ENCODE assay signal across 1 cellular context in genomic region chr19:45443462-45444317, GRCh38.
A peak's percentile ranks its signal among the peaks of the same experiment; 100 is the strongest.
TF ChIP-seq lines count a peak whose summit lies in the region.

No MANE protein-coding gene starts in this region.

TF ChIP-seq in HepG2, 621 proteins besides CTCF, POLR2A, EP300 and RAD21 (continued from another document and continues in another):
- TF ChIP-seq ZNF501 (CRISPR knock-in tag; IDR thresholded peaks at IDR 0.05) (peak; percentile 42; the same call in 1 of the 2 replicates), YY1 (IDR thresholded peaks at IDR 0.05; ENCODE audit: insufficient read depth, insufficient replicate concordance, low read depth, low read length) (no peak), ZNF124 (CRISPR knock-in tag; IDR thresholded peaks at IDR 0.05) (0 out of 2 replicates have a peak, but pooled peaks have one; percentile 37), ZNF549 (CRISPR knock-in tag; IDR thresholded peaks at IDR 0.05) (no peak), ETV6 (CRISPR knock-in tag; conservative IDR thresholded peaks at IDR 0.05) (0 out of 2 replicates have a peak, but pooled peaks have one; percentile 57), SIX1 (CRISPR knock-in tag; IDR thresholded peaks at IDR 0.05; ENCODE audit: borderline replicate concordance) (peak; percentile 9; the same call in 1 of the 2 replicates), IKZF4 (CRISPR knock-in tag; IDR thresholded peaks at IDR 0.05; ENCODE audit: borderline replicate concordance, low read depth, not compliant biosample characterization) (no peak), ATF7 (IDR thresholded peaks at IDR 0.05) (peak; percentile 74), ATF7 (CRISPR knock-in tag; IDR thresholded peaks at IDR 0.05) (0 out of 2 replicates have a peak, but pooled peaks have one; percentile 55), ELF1 (CRISPR knock-in tag; IDR thresholded peaks at IDR 0.05) (peak; percentile 70), FLYWCH1 (CRISPR knock-in tag; IDR thresholded peaks at IDR 0.05) (no peak), ISL2 (CRISPR knock-in tag; IDR thresholded peaks at IDR 0.05) (peak; percentile 27; the same call in 1 of the 2 replicates), MZF1 (CRISPR knock-in tag; IDR thresholded peaks at IDR 0.05; ENCODE audit: borderline replicate concordance) (peak; percentile 60; the same call in 1 of the 2 replicates), HMG20A (CRISPR knock-in tag; IDR thresholded peaks at IDR 0.05; ENCODE audit: borderline replicate concordance) (peak; percentile 25; the same call in 1 of the 2 replicates), WIZ (CRISPR knock-in tag; IDR thresholded peaks at IDR 0.05) (no peak), ZFY (CRISPR knock-in tag; IDR thresholded peaks at IDR 0.05) (peak; percentile 47; the same call in 1 of the 2 replicates), CREB1 (IDR thresholded peaks at IDR 0.05) (peak; percentile 100), CREB1 (CRISPR knock-in tag; IDR thresholded peaks at IDR 0.05) (peak; percentile 94), THRA (CRISPR knock-in tag; IDR thresholded peaks at IDR 0.05; ENCODE audit: borderline replicate concordance) (peak; percentile 79), MAF1 (CRISPR knock-in tag; IDR thresholded peaks at IDR 0.05; ENCODE audit: borderline replicate concordance) (no peak), XRCC5 (optimal IDR thresholded peaks at IDR 0.05; ENCODE audit: low read length) (peak; percentile 72), SAP130 (CRISPR knock-in tag; IDR thresholded peaks at IDR 0.05; ENCODE audit: low read depth) (peak; percentile 87), REPIN1 (CRISPR knock-in tag; IDR thresholded peaks at IDR 0.05; ENCODE audit: borderline replicate concordance, low read depth) (peak; percentile 46; the same call in 1 of the 2 replicates), LCORL (IDR thresholded peaks at IDR 0.05) (no peak; the same call in 1 of the 2 replicates), LCORL (CRISPR knock-in tag; IDR thresholded peaks at IDR 0.05) (peak; percentile 95), TGIF2 (CRISPR knock-in tag; IDR thresholded peaks at IDR 0.05) (peak; percentile 41; the same call in 1 of the 2 replicates), RXRA (CRISPR knock-in tag; IDR thresholded peaks at IDR 0.05) (peak; percentile 81), ZNF329 (CRISPR knock-in tag; IDR thresholded peaks at IDR 0.05; ENCODE audit: low read depth) (no peak), BHLHE40 (IDR thresholded peaks at IDR 0.05; ENCODE audit: low read length) (no peak), GABPB1 (CRISPR knock-in tag; IDR thresholded peaks at IDR 0.05) (peak; percentile 89), MXD4 (CRISPR knock-in tag; IDR thresholded peaks at IDR 0.05) (no peak), CCDC6 (CRISPR knock-in tag; IDR thresholded peaks at IDR 0.05) (peak; percentile 71), ZNF792 (CRISPR knock-in tag; IDR thresholded peaks at IDR 0.05) (peak; percentile 68; the same call in 1 of the 2 replicates), MEF2D (CRISPR knock-in tag; IDR thresholded peaks at IDR 0.05) (peak; percentile 72; the same call in 1 of the 2 replicates), ZBTB20 (CRISPR knock-in tag; IDR thresholded peaks at IDR 0.05; ENCODE audit: borderline replicate concordance, low read depth) (peak; percentile 22; the same call in 1 of the 2 replicates), HNRNPLL (IDR thresholded peaks at IDR 0.05; ENCODE audit: low read depth, low read length, poor library complexity, severe bottlenecking) (peak; percentile 72), ZZZ3 (CRISPR knock-in tag; IDR thresholded peaks at IDR 0.05; ENCODE audit: borderline replicate concordance) (no peak), TEF (CRISPR knock-in tag; IDR thresholded peaks at IDR 0.05) (peak; percentile 95), ATF3 (CRISPR knock-in tag; IDR thresholded peaks at IDR 0.05) (peak; percentile 43; the same call in 1 of the 2 replicates), ZBTB34 (CRISPR knock-in tag; IDR thresholded peaks at IDR 0.05) (0 out of 2 replicates have a peak, but pooled peaks have one; percentile 27), SSRP1 (CRISPR knock-in tag; IDR thresholded peaks at IDR 0.05) (no peak), ZNF709 (CRISPR knock-in tag; IDR thresholded peaks at IDR 0.05) (peak; percentile 65; the same call in 1 of the 2 replicates), ZNF629 (CRISPR knock-in tag; conservative IDR thresholded peaks at IDR 0.05) (0 out of 2 replicates have a peak, but pooled peaks have one; percentile 22), ZNF232 (CRISPR knock-in tag; IDR thresholded peaks at IDR 0.05; ENCODE audit: borderline replicate concordance) (0 out of 2 replicates have a peak, but pooled peaks have one; percentile 39), CHD2 (IDR thresholded peaks at IDR 0.05; ENCODE audit: low read depth, low read length) (no peak), PHF20 (CRISPR knock-in tag; IDR thresholded peaks at IDR 0.05) (0 out of 2 replicates have a peak, but pooled peaks have one; percentile 26), SNAPC2 (CRISPR knock-in tag; IDR thresholded peaks at IDR 0.05) (peak; percentile 81; the same call in 1 of the 2 replicates), FOXP1 (IDR thresholded peaks at IDR 0.05) (no peak), FOXP1 (CRISPR knock-in tag; IDR thresholded peaks at IDR 0.05) (peak; percentile 15; the same call in 1 of the 2 replicates)
- TF ChIP-seq, protein P1, sequence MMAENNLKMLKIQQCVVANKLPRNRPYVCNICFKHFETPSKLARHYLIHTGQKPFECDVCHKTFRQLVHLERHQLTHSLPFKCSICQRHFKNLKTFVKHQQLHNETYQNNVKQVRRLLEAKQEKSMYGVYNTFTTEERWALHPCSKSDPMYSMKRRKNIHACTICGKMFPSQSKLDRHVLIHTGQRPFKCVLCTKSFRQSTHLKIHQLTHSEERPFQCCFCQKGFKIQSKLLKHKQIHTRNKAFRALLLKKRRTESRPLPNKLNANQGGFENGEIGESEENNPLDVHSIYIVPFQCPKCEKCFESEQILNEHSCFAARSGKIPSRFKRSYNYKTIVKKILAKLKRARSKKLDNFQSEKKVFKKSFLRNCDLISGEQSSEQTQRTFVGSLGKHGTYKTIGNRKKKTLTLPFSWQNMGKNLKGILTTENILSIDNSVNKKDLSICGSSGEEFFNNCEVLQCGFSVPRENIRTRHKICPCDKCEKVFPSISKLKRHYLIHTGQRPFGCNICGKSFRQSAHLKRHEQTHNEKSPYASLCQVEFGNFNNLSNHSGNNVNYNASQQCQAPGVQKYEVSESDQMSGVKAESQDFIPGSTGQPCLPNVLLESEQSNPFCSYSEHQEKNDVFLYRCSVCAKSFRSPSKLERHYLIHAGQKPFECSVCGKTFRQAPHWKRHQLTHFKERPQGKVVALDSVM (CRISPR knock-in tag; IDR thresholded peaks at IDR 0.05), result no peak
- TF ChIP-seq, protein P2, sequence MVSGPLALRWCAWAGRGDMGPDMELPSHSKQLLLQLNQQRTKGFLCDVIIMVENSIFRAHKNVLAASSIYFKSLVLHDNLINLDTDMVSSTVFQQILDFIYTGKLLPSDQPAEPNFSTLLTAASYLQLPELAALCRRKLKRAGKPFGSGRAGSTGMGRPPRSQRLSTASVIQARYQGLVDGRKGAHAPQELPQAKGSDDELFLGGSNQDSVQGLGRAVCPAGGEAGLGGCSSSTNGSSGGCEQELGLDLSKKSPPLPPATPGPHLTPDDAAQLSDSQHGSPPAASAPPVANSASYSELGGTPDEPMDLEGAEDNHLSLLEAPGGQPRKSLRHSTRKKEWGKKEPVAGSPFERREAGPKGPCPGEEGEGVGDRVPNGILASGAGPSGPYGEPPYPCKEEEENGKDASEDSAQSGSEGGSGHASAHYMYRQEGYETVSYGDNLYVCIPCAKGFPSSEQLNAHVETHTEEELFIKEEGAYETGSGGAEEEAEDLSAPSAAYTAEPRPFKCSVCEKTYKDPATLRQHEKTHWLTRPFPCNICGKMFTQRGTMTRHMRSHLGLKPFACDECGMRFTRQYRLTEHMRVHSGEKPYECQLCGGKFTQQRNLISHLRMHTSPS (CRISPR knock-in tag; IDR thresholded peaks at IDR 0.05; ENCODE audit: low read depth), result peak; percentile 59; the same call in 1 of the 2 replicates
- TF ChIP-seq, protein P3, sequence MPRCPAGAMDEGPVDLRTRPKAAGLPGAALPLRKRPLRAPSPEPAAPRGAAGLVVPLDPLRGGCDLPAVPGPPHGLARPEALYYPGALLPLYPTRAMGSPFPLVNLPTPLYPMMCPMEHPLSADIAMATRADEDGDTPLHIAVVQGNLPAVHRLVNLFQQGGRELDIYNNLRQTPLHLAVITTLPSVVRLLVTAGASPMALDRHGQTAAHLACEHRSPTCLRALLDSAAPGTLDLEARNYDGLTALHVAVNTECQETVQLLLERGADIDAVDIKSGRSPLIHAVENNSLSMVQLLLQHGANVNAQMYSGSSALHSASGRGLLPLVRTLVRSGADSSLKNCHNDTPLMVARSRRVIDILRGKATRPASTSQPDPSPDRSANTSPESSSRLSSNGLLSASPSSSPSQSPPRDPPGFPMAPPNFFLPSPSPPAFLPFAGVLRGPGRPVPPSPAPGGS (CRISPR knock-in tag; IDR thresholded peaks at IDR 0.05), result peak; percentile 74
- TF ChIP-seq, protein P4, sequence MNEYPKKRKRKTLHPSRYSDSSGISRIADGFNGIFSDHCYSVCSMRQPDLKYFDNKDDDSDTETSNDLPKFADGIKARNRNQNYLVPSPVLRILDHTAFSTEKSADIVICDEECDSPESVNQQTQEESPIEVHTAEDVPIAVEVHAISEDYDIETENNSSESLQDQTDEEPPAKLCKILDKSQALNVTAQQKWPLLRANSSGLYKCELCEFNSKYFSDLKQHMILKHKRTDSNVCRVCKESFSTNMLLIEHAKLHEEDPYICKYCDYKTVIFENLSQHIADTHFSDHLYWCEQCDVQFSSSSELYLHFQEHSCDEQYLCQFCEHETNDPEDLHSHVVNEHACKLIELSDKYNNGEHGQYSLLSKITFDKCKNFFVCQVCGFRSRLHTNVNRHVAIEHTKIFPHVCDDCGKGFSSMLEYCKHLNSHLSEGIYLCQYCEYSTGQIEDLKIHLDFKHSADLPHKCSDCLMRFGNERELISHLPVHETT (CRISPR knock-in tag; conservative IDR thresholded peaks at IDR 0.05), result peak; percentile 89
- TF ChIP-seq, protein P5, sequence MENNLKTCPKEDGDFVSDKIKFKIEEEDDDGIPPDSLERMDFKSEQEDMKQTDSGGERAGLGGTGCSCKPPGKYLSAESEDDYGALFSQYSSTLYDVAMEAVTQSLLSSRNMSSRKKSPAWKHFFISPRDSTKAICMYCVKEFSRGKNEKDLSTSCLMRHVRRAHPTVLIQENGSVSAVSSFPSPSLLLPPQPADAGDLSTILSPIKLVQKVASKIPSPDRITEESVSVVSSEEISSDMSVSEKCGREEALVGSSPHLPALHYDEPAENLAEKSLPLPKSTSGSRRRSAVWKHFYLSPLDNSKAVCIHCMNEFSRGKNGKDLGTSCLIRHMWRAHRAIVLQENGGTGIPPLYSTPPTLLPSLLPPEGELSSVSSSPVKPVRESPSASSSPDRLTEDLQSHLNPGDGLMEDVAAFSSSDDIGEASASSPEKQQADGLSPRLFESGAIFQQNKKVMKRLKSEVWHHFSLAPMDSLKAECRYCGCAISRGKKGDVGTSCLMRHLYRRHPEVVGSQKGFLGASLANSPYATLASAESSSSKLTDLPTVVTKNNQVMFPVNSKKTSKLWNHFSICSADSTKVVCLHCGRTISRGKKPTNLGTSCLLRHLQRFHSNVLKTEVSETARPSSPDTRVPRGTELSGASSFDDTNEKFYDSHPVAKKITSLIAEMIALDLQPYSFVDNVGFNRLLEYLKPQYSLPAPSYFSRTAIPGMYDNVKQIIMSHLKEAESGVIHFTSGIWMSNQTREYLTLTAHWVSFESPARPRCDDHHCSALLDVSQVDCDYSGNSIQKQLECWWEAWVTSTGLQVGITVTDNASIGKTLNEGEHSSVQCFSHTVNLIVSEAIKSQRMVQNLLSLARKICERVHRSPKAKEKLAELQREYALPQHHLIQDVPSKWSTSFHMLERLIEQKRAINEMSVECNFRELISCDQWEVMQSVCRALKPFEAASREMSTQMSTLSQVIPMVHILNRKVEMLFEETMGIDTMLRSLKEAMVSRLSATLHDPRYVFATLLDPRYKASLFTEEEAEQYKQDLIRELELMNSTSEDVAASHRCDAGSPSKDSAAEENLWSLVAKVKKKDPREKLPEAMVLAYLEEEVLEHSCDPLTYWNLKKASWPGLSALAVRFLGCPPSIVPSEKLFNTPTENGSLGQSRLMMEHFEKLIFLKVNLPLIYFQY (CRISPR knock-in tag; IDR thresholded peaks at IDR 0.05; ENCODE audit: borderline replicate concordance), result peak; percentile 94
- TF ChIP-seq, protein P6, sequence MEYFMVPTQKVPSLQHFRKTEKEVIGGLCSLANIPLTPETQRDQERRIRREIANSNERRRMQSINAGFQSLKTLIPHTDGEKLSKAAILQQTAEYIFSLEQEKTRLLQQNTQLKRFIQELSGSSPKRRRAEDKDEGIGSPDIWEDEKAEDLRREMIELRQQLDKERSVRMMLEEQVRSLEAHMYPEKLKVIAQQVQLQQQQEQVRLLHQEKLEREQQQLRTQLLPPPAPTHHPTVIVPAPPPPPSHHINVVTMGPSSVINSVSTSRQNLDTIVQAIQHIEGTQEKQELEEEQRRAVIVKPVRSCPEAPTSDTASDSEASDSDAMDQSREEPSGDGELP (IDR thresholded peaks at IDR 0.05; ENCODE audit: borderline replicate concordance, low read depth), result peak; percentile 67; the same call in 1 of the 2 replicates
